ENCODE assay signal across 9 cellular contexts in genomic region chr15:98799461-98799971, GRCh38.
DNase-seq lines count a peak whose midpoint lies in the region; ATAC-seq, FAIRE-seq and TF ChIP-seq lines count a peak whose summit lies in the region.
"Had no signal": no experiment of that assay in that cellular context is flagged by ENCODE, and none has a peak within 500 bp of the region (broad histone marks: within the 10 kb centered on the region; RNA-seq: fewer than 3 reads in every experiment).

No MANE protein-coding gene starts in this region.

- H3K27me3 ChIP-seq in bronchial epithelial cell (ENCODE audit: control insufficient read depth, insufficient read depth, low read length) (no peaks in the 10 kb centered on the region), muscle layer of colon (ENCODE audit: control insufficient read depth in 1 of 2, insufficient read depth in 2 of 2, low read length in 2 of 2) (no peaks in the 10 kb centered on the region)

- DNase-seq in NCI-H2171 (lab: John Stamatoyannopoulos, UW) = peak; percentile 11
- DNase-seq in bronchial epithelial cell (ENCODE audit: low read depth) = peak; percentile 69
- DNase-seq in activated naive CD4-positive, alpha-beta T cell (lab: John Stamatoyannopoulos, UW) = no peak
- DNase-seq: activated naive CD8-positive, alpha-beta T cell treated with anti-CD3 and anti-CD28 coated beads, Interleukin-2, amount 10 ng/mL, durations not matched to agents 7 days and 5 days had no signal

- H3K4me3 ChIP-seq in bronchial epithelial cell (ENCODE audit: low read depth, low read length) (no peak overlapping the region), muscle layer of colon (ENCODE audit: low read depth in 1 of 2, low read length in 2 of 2) (no peak overlapping the region)

- no peak for TF ChIP-seq CTCF in C4-2B (conservative IDR thresholded peaks at IDR 0.05)
- no peak for TF ChIP-seq CTCF in bronchial epithelial cell (IDR thresholded peaks at IDR 0.05; ENCODE audit: insufficient read depth, low read length, severe bottlenecking)

- H3K4me1 ChIP-seq in muscle layer of colon (ENCODE audit: insufficient read depth, low read length) = peaks cover 62% of the 10 kb centered on the region

- peak overlapping the region; percentile 11 for H3K9ac ChIP-seq in muscle layer of colon (ENCODE audit: low read length)

- ATAC-seq in HG02840 (IDR thresholded peaks at IDR 0.05; ENCODE audit: low FRiP score, unreplicated experiment) = no peak
- ATAC-seq in GM21717 (IDR thresholded peaks at IDR 0.05; ENCODE audit: unreplicated experiment) = no peak
- no peak for ATAC-seq in GM21367 (IDR thresholded peaks at IDR 0.05; ENCODE audit: unreplicated experiment)

- H3K27ac ChIP-seq in C4-2B (peak overlapping the region; percentile 69), muscle layer of colon (ENCODE audit: low read depth, low read length) (no peak overlapping the region)

- FAIRE-seq in bronchial epithelial cell (lab: Jason Lieb, UNC) = no peak

- H3K36me3 ChIP-seq in bronchial epithelial cell (ENCODE audit: control insufficient read depth, insufficient read depth, low read length) = no peaks in the 10 kb centered on the region
- no peaks in the 10 kb centered on the region for H3K36me3 ChIP-seq in muscle layer of colon (ENCODE audit: insufficient read depth, low read length)

- no peaks in the 10 kb centered on the region for H3K9me3 ChIP-seq in muscle layer of colon (ENCODE audit: low read length)

Comparison
In these comparisons a context has a peak if more than half of its experiments do, and no peak if none do; other contexts are left out.
1. DNase-seq: peak in NCI-H2171 (single experiment) and bronchial epithelial cell (single experiment); none in activated naive CD4-positive, alpha-beta T cell (0 of 4).